2 cellular contexts compared by ENCODE assay signal in the genomic region with DNA sequence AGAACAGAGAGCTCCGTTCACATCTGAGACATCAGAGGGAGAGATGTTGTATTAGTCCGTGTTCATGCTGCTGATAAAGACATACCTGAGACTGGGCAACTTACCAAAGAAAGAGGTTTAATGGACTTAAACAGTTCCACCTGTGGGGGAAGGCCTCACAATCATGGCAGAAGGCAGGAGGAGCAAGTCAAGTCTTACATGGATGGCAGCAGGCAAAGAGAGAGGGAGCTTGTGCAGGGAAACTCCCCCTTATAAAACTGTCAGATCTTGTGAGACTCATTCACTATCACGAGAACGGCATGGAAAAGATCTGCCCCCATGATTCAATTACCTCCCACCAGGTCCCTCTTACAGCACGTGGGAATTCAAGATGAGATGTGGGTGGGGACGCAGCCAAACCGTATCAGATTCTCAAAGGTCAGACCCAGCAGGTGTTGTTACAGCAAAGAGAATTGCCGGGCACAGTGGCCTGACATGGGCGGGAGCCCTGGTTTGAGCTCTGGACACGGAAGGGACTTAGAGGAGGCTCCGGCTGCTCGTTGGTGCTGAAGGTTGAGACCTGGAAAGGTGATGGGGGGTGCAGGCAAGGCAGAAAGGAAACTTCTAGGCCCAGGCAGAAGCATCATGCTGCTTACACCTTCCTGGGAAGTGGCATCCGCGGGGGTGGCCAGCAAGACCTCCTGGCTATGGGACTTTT.
A peak's percentile ranks its signal among the peaks of the same experiment; 100 is the strongest.
TF ChIP-seq lines count a peak whose summit lies in the region.

No MANE protein-coding gene starts in this region.

TF ChIP-seq in K562, 482 proteins besides CTCF, POLR2A, EP300 and RAD21:
- TF ChIP-seq BCL6 (CRISPR knock-in tag; IDR thresholded peaks at IDR 0.05) = no peak
- TF ChIP-seq SREBF2 (CRISPR knock-in tag; IDR thresholded peaks at IDR 0.05) = no peak
- TF ChIP-seq, protein P1, sequence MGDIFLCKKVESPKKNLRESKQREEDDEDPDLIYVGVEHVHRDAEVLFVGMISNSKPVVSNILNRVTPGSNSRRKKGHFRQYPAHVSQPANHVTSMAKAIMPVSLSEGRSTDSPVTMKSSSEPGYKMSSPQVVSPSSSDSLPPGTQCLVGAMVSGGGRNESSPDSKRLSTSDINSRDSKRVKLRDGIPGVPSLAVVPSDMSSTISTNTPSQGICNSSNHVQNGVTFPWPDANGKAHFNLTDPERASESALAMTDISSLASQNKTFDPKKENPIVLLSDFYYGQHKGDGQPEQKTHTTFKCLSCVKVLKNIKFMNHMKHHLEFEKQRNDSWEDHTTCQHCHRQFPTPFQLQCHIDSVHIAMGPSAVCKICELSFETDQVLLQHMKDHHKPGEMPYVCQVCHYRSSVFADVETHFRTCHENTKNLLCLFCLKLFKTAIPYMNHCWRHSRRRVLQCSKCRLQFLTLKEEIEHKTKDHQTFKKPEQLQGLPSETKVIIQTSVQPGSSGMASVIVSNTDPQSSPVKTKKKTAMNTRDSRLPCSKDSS (IDR thresholded peaks at IDR 0.05; ENCODE audit: low read depth, partially characterized antibody) = peak; percentile 14
- TF ChIP-seq ZNF431 (CRISPR knock-in tag; IDR thresholded peaks at IDR 0.05) = peak; percentile 97
- TF ChIP-seq NR2C2 (CRISPR knock-in tag; IDR thresholded peaks at IDR 0.05) = no peak
- TF ChIP-seq NR2C2 (tag; IDR thresholded peaks at IDR 0.05) = no peak
- no peak for TF ChIP-seq TEAD4 (IDR thresholded peaks at IDR 0.05; ENCODE audit: low read length)
- no peak for TF ChIP-seq TEAD4 (CRISPR knock-in tag; IDR thresholded peaks at IDR 0.05; ENCODE audit: borderline replicate concordance)
- no peak for TF ChIP-seq POU5F1 (IDR thresholded peaks at IDR 0.05; ENCODE audit: borderline replicate concordance, low read depth, low read length, partially characterized antibody)
- TF ChIP-seq PTRF (tag; IDR thresholded peaks at IDR 0.05) = no peak
- no peak for TF ChIP-seq KHSRP (IDR thresholded peaks at IDR 0.05)
- TF ChIP-seq PTTG1 (tag; IDR thresholded peaks at IDR 0.05; ENCODE audit: low read depth) = no peak
- TF ChIP-seq PTBP1 (IDR thresholded peaks at IDR 0.05; ENCODE audit: low read depth, low read length) = no peak
- no peak for TF ChIP-seq ZNF143 (CRISPR knock-in tag; IDR thresholded peaks at IDR 0.05)
- TF ChIP-seq, protein P2, sequence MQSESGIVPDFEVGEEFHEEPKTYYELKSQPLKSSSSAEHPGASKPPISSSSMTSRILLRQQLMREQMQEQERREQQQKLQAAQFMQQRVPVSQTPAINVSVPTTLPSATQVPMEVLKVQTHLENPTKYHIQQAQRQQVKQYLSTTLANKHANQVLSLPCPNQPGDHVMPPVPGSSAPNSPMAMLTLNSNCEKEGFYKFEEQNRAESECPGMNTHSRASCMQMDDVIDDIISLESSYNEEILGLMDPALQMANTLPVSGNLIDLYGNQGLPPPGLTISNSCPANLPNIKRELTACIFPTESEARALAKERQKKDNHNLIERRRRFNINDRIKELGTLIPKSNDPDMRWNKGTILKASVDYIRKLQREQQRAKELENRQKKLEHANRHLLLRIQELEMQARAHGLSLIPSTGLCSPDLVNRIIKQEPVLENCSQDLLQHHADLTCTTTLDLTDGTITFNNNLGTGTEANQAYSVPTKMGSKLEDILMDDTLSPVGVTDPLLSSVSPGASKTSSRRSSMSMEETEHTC (IDR thresholded peaks at IDR 0.05) = no peak
- no peak for TF ChIP-seq ZFP1 (CRISPR knock-in tag; IDR thresholded peaks at IDR 0.05)

TF ChIP-seq in GM23338, 12 proteins besides CTCF, POLR2A, EP300 and RAD21:
- TF ChIP-seq, protein P3, sequence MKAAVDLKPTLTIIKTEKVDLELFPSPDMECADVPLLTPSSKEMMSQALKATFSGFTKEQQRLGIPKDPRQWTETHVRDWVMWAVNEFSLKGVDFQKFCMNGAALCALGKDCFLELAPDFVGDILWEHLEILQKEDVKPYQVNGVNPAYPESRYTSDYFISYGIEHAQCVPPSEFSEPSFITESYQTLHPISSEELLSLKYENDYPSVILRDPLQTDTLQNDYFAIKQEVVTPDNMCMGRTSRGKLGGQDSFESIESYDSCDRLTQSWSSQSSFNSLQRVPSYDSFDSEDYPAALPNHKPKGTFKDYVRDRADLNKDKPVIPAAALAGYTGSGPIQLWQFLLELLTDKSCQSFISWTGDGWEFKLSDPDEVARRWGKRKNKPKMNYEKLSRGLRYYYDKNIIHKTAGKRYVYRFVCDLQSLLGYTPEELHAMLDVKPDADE (IDR thresholded peaks at IDR 0.05) = no peak
- TF ChIP-seq, protein P4, sequence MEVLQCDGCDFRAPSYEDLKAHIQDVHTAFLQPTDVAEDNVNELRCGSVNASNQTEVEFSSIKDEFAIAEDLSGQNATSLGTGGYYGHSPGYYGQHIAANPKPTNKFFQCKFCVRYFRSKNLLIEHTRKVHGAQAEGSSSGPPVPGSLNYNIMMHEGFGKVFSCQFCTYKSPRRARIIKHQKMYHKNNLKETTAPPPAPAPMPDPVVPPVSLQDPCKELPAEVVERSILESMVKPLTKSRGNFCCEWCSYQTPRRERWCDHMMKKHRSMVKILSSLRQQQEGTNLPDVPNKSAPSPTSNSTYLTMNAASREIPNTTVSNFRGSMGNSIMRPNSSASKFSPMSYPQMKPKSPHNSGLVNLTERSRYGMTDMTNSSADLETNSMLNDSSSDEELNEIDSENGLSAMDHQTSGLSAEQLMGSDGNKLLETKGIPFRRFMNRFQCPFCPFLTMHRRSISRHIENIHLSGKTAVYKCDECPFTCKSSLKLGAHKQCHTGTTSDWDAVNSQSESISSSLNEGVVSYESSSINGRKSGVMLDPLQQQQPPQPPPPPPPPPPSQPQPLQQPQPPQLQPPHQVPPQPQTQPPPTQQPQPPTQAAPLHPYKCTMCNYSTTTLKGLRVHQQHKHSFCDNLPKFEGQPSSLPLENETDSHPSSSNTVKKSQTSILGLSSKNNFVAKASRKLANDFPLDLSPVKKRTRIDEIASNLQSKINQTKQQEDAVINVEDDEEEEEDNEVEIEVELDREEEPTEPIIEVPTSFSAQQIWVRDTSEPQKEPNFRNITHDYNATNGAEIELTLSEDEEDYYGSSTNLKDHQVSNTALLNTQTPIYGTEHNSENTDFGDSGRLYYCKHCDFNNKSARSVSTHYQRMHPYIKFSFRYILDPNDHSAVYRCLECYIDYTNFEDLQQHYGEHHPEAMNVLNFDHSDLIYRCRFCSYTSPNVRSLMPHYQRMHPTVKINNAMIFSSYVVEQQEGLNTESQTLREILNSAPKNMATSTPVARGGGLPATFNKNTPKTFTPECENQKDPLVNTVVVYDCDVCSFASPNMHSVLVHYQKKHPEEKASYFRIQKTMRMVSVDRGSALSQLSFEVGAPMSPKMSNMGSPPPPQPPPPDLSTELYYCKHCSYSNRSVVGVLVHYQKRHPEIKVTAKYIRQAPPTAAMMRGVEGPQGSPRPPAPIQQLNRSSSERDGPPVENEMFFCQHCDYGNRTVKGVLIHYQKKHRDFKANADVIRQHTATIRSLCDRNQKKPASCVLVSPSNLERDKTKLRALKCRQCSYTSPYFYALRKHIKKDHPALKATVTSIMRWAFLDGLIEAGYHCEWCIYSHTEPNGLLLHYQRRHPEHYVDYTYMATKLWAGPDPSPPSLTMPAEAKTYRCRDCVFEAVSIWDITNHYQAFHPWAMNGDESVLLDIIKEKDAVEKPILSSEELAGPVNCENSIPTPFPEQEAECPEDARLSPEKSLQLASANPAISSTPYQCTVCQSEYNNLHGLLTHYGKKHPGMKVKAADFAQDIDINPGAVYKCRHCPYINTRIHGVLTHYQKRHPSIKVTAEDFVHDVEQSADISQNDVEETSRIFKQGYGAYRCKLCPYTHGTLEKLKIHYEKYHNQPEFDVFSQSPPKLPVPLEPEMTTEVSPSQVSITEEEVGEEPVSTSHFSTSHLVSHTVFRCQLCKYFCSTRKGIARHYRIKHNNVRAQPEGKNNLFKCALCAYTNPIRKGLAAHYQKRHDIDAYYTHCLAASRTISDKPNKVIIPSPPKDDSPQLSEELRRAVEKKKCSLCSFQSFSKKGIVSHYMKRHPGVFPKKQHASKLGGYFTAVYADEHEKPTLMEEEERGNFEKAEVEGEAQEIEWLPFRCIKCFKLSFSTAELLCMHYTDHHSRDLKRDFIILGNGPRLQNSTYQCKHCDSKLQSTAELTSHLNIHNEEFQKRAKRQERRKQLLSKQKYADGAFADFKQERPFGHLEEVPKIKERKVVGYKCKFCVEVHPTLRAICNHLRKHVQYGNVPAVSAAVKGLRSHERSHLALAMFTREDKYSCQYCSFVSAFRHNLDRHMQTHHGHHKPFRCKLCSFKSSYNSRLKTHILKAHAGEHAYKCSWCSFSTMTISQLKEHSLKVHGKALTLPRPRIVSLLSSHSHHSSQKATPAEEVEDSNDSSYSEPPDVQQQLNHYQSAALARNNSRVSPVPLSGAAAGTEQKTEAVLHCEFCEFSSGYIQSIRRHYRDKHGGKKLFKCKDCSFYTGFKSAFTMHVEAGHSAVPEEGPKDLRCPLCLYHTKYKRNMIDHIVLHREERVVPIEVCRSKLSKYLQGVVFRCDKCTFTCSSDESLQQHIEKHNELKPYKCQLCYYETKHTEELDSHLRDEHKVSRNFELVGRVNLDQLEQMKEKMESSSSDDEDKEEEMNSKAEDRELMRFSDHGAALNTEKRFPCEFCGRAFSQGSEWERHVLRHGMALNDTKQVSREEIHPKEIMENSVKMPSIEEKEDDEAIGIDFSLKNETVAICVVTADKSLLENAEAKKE (CRISPR knock-in tag; IDR thresholded peaks at IDR 0.05) = no peak
- TF ChIP-seq CREB1 (CRISPR knock-in tag; IDR thresholded peaks at IDR 0.05; ENCODE audit: low read depth) (no peak), STAT1 (IDR thresholded peaks at IDR 0.05; ENCODE audit: unreplicated experiment) (no peak), EZH2 (IDR thresholded peaks at IDR 0.05; ENCODE audit: low read depth, unreplicated experiment) (no peak), NANOG (IDR thresholded peaks at IDR 0.05; ENCODE audit: borderline replicate concordance) (no peak), EZH2phosphoT487 (IDR thresholded peaks at IDR 0.05; ENCODE audit: unreplicated experiment) (no peak), JUNB (IDR thresholded peaks at IDR 0.05; ENCODE audit: unreplicated experiment) (no peak), ZNF114 (CRISPR knock-in tag; IDR thresholded peaks at IDR 0.05) (no peak)
- TF ChIP-seq, protein P5, sequence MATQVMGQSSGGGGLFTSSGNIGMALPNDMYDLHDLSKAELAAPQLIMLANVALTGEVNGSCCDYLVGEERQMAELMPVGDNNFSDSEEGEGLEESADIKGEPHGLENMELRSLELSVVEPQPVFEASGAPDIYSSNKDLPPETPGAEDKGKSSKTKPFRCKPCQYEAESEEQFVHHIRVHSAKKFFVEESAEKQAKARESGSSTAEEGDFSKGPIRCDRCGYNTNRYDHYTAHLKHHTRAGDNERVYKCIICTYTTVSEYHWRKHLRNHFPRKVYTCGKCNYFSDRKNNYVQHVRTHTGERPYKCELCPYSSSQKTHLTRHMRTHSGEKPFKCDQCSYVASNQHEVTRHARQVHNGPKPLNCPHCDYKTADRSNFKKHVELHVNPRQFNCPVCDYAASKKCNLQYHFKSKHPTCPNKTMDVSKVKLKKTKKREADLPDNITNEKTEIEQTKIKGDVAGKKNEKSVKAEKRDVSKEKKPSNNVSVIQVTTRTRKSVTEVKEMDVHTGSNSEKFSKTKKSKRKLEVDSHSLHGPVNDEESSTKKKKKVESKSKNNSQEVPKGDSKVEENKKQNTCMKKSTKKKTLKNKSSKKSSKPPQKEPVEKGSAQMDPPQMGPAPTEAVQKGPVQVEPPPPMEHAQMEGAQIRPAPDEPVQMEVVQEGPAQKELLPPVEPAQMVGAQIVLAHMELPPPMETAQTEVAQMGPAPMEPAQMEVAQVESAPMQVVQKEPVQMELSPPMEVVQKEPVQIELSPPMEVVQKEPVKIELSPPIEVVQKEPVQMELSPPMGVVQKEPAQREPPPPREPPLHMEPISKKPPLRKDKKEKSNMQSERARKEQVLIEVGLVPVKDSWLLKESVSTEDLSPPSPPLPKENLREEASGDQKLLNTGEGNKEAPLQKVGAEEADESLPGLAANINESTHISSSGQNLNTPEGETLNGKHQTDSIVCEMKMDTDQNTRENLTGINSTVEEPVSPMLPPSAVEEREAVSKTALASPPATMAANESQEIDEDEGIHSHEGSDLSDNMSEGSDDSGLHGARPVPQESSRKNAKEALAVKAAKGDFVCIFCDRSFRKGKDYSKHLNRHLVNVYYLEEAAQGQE (IDR thresholded peaks at IDR 0.05; ENCODE audit: unreplicated experiment) = no peak
TF ChIP-seq in GM23338: peak in this region for 0.
